In genomic region chr4:184959309-184959708, GRCh38 we compare ENCODE assay signal across 18 cellular contexts. TPM values are rescaled to one million over a fixed set of nuclear protein-coding genes. Genes with fewer than 3 reads are reported as not detected.
DNase-seq lines count a peak whose midpoint lies in the region; ATAC-seq and TF ChIP-seq lines count a peak whose summit lies in the region.
"Had no signal": no experiment of that assay in that cellular context is flagged by ENCODE, and none has a peak within 500 bp of the region (broad histone marks: within the 10 kb centered on the region; RNA-seq: fewer than 3 reads in every experiment).

No MANE protein-coding gene starts in this region.

- peak; percentile 21 for DNase-seq in activated CD8-positive, alpha-beta memory T cell treated with anti-CD3 and anti-CD28 coated beads for 24 hours
- DNase-seq in activated CD8-positive, alpha-beta memory T cell treated with anti-CD3 and anti-CD28 coated beads, Interleukin-2, amount 50 U/mL, for 48 hours: no peak
- DNase-seq in coronary artery (ENCODE audit: low spot score) (peak; percentile 29), osteocyte (ENCODE audit: extremely low spot score, unreplicated experiment) (peak; percentile 51), aorta (peak in 1 of 2 donors; percentile 48), middle frontal gyrus (ENCODE audit: extremely low spot score, low spot score) (no peak), AML-193 (lab: John Stamatoyannopoulos, UW) (no peak), lower lobe of right lung (no peak)
- DNase-seq: C1 segment of cervical spinal cord; Calu3; CD4-positive, alpha-beta T cell; DMS79; GM23248 had no signal

- H3K27me3 ChIP-seq in aorta (ENCODE audit: control insufficient read depth in 1 of 2, insufficient read depth in 2 of 2, low read length in 1 of 2) (no peaks in the 10 kb centered on the region), lower lobe of right lung (ENCODE audit: low read depth) (no peaks in the 10 kb centered on the region)

- peak; percentile 20 for ATAC-seq in aorta (ENCODE audit: low FRiP score)
- ATAC-seq in lower lobe of right lung: no peak
- ATAC-seq: GM12878 had no signal

- no peaks in the 10 kb centered on the region for H3K27me3 Mint-ChIP-seq in osteocyte (ENCODE audit: unreplicated experiment)
- H3K27me3 Mint-ChIP-seq: CD4-positive, alpha-beta T cell had no signal

- no peak overlapping the region for H3K27ac Mint-ChIP-seq in osteocyte (ENCODE audit: unreplicated experiment)
- H3K27ac Mint-ChIP-seq: CD4-positive, alpha-beta T cell had no signal

- 94% methylated on average over 10 of the region's 10 CpGs for WGBS in aorta, 2 donors

- no peaks in the 10 kb centered on the region for H3K9me3 ChIP-seq in aorta (ENCODE audit: control insufficient read depth, low read length)
- no peaks in the 10 kb centered on the region for H3K9me3 ChIP-seq in lower lobe of right lung

- H3K4me3 ChIP-seq in coronary artery (no peak overlapping the region), aorta (ENCODE audit: low read length in 2 of 2) (no peak overlapping the region), lower lobe of right lung (no peak overlapping the region)
- H3K4me3 ChIP-seq: GM12878, GM23248 had no signal

- intact Hi-C loops in aorta (cut with DNase I) (no loop called here), lower lobe of right lung (cut with DNase I) (no loop called here)

- TF ChIP-seq CTCF in coronary artery (IDR thresholded peaks at IDR 0.05) (no peak), osteocyte (IDR thresholded peaks at IDR 0.05) (no peak), lower lobe of right lung (IDR thresholded peaks at IDR 0.05) (no peak)

- H3K36me3 Mint-ChIP-seq in osteocyte (ENCODE audit: unreplicated experiment): no peaks in the 10 kb centered on the region

- H3K9me3 Mint-ChIP-seq in osteocyte (ENCODE audit: unreplicated experiment): no peaks in the 10 kb centered on the region
- H3K9me3 Mint-ChIP-seq: CD4-positive, alpha-beta T cell had no signal

- H3K27ac ChIP-seq in coronary artery (no peak overlapping the region), aorta (ENCODE audit: low read depth in 1 of 2, low read length in 2 of 2) (no peak overlapping the region), lower lobe of right lung (no peak overlapping the region)
- H3K27ac ChIP-seq: 22Rv1, GM23248 had no signal

- H3K4me3 Mint-ChIP-seq in osteocyte (ENCODE audit: unreplicated experiment): no peak overlapping the region
- H3K4me3 Mint-ChIP-seq: CD4-positive, alpha-beta T cell had no signal

- H3K4me1 ChIP-seq in aorta (ENCODE audit: control insufficient read depth in 1 of 2, insufficient read depth in 2 of 2, low read length in 2 of 2): peaks cover 0 to 3% of the 10 kb centered on the region in 2 donors
- no peaks in the 10 kb centered on the region for H3K4me1 ChIP-seq in lower lobe of right lung

- H3K4me1 Mint-ChIP-seq in osteocyte (ENCODE audit: unreplicated experiment): peaks cover 13% of the 10 kb centered on the region

- H3K36me3 ChIP-seq in aorta (ENCODE audit: control insufficient read depth in 1 of 2, insufficient read depth in 2 of 2, low read length in 1 of 2) (no peaks in the 10 kb centered on the region), lower lobe of right lung (no peaks in the 10 kb centered on the region)

RNA-seq across cellular contexts. Expression of gene HELT, which starts 59.0 kb away (rescaled TPM):
- total RNA-seq in osteocyte (not detected in 2 replicates), aorta (not detected), lower lobe of right lung (0.97 TPM)
- polyA plus RNA-seq in aorta: not detected
- total RNA-seq: A673; Calu3; CD4-positive, alpha-beta T cell; G401; GM12878; GM23248; HT1080 had no signal
- polyA plus RNA-seq: GM12878, GM23248 had no signal

Comparison
In these comparisons a context has a peak if more than half of its experiments do, and no peak if none do; other contexts are left out.
1. DNase-seq: peak in activated CD8-positive, alpha-beta memory T cell treated with anti-CD3 and anti-CD28 coated beads for 24 hours (single experiment), coronary artery (single experiment) and osteocyte (single experiment); none in activated CD8-positive, alpha-beta memory T cell treated with anti-CD3 and anti-CD28 coated beads, Interleukin-2, amount 50 U/mL, for 48 hours (single experiment), middle frontal gyrus (single experiment), AML-193 (0 of 2) and lower lobe of right lung (single experiment).